In genomic region chr9:125444956-125445506, GRCh38 we compare ENCODE assay signal across 21 cellular contexts.
DNase-seq lines count a peak whose midpoint lies in the region; ATAC-seq and TF ChIP-seq lines count a peak whose summit lies in the region.
"Had no signal": no experiment of that assay in that cellular context is flagged by ENCODE, and none has a peak within 500 bp of the region (broad histone marks: within the 10 kb centered on the region; RNA-seq: fewer than 3 reads in every experiment).

No MANE protein-coding gene starts in this region.

- no peak overlapping the region for H3K4me3 ChIP-seq in cardiac muscle cell
- H3K4me3 ChIP-seq: HAP-1, Peyer's patch, SJSA1 had no signal

- no peaks in the 10 kb centered on the region for H3K36me3 ChIP-seq in cardiac muscle cell
- H3K36me3 ChIP-seq: HAP-1 had no signal

- peak overlapping the region; percentile 17 for H3K27ac Mint-ChIP-seq in glutamatergic neuron (ENCODE audit: unreplicated experiment)
- H3K27ac Mint-ChIP-seq: CD4-positive, CD25-positive, alpha-beta regulatory T cell had no signal

- peaks cover 6% of the 10 kb centered on the region for H3K9me3 Mint-ChIP-seq in glutamatergic neuron (ENCODE audit: unreplicated experiment)

- H3K4me3 Mint-ChIP-seq in glutamatergic neuron (ENCODE audit: unreplicated experiment), result no peak overlapping the region
- H3K4me3 Mint-ChIP-seq: CD4-positive, CD25-positive, alpha-beta regulatory T cell had no signal

- no peaks in the 10 kb centered on the region for H3K27me3 ChIP-seq in cardiac muscle cell
- H3K27me3 ChIP-seq: Peyer's patch, SJSA1 had no signal

- H3K27me3 Mint-ChIP-seq in glutamatergic neuron (ENCODE audit: unreplicated experiment), result peaks cover 8% of the 10 kb centered on the region
- H3K27me3 Mint-ChIP-seq: CD4-positive, CD25-positive, alpha-beta regulatory T cell had no signal

- no peak for DNase-seq in cardiac muscle cell (ENCODE audit: low read depth in 1 of 2, low spot score in 1 of 2)
- no peak for DNase-seq in Right ventricle myocardium inferior (ENCODE audit: missing footprints)
- peak; percentile 38 for DNase-seq in NCI-H69 (lab: John Stamatoyannopoulos, UW)
- DNase-seq in glutamatergic neuron, result no peak
- DNase-seq in posterior vena cava (ENCODE audit: low spot score), result peak; percentile 69
- no peak for DNase-seq in CD1c-positive myeloid dendritic cell (ENCODE audit: extremely low spot score)
- DNase-seq in stimulated activated CD4-positive, alpha-beta T cell treated with anti-CD3 and anti-CD28 coated beads, Interleukin-2, amount 100 ng/mL, for 24 hours, result no peak
- DNase-seq: CD4-positive, CD25-positive, alpha-beta regulatory T cell; DMS79; NCI-H1105; NCI-H1694; NCI-H2081; NCI-H2171; NCI-H345; NCI-H524; NCI-H82; Peyer's patch had no signal

- intact Hi-C loops in Right ventricle myocardium inferior (cut with DNase I) (no loop called here), posterior vena cava (cut with DNase I) (loop anchor here in 1 of 2 donors (5.0 kb wide), 1 partner anchor 1217 kb away; no protein-coding TSS in a partner anchor)

- no peaks in the 10 kb centered on the region for H3K9me3 ChIP-seq in cardiac muscle cell (ENCODE audit: low read depth)
- H3K9me3 ChIP-seq: HAP-1, Peyer's patch, SJSA1 had no signal

- peaks cover 30% of the 10 kb centered on the region for H3K4me1 ChIP-seq in cardiac muscle cell (ENCODE audit: low read depth)
- H3K4me1 ChIP-seq: HAP-1, Peyer's patch, SJSA1 had no signal

- ATAC-seq in Right ventricle myocardium inferior, result no peak
- ATAC-seq in GM18909 (IDR thresholded peaks at IDR 0.05; ENCODE audit: poor library complexity, unreplicated experiment), result no peak

- H3K27ac ChIP-seq in cardiac muscle cell, result peak overlapping the region; percentile 96
- H3K27ac ChIP-seq: KMS-11, Peyer's patch, SJSA1 had no signal

- no peaks in the 10 kb centered on the region for H3K36me3 Mint-ChIP-seq in glutamatergic neuron (ENCODE audit: unreplicated experiment)

- TF ChIP-seq CTCF in cardiac muscle cell (IDR thresholded peaks at IDR 0.05; ENCODE audit: low read depth, low read length) (no peak), glutamatergic neuron (IDR thresholded peaks at IDR 0.05; ENCODE audit: partially characterized antibody, unreplicated experiment) (no peak)

- peaks cover 58% of the 10 kb centered on the region for H3K4me1 Mint-ChIP-seq in glutamatergic neuron (ENCODE audit: low read depth, unreplicated experiment)

Comparison
In these comparisons a context has a peak if more than half of its experiments do, and no peak if none do; other contexts are left out.
1. DNase-seq: peak in NCI-H69 (single experiment) and posterior vena cava (single experiment); none in cardiac muscle cell (0 of 2), Right ventricle myocardium inferior (single experiment), glutamatergic neuron (single experiment), CD1c-positive myeloid dendritic cell (single experiment) and stimulated activated CD4-positive, alpha-beta T cell treated with anti-CD3 and anti-CD28 coated beads, Interleukin-2, amount 100 ng/mL, for 24 hours (0 of 2).